In the genomic region with DNA sequence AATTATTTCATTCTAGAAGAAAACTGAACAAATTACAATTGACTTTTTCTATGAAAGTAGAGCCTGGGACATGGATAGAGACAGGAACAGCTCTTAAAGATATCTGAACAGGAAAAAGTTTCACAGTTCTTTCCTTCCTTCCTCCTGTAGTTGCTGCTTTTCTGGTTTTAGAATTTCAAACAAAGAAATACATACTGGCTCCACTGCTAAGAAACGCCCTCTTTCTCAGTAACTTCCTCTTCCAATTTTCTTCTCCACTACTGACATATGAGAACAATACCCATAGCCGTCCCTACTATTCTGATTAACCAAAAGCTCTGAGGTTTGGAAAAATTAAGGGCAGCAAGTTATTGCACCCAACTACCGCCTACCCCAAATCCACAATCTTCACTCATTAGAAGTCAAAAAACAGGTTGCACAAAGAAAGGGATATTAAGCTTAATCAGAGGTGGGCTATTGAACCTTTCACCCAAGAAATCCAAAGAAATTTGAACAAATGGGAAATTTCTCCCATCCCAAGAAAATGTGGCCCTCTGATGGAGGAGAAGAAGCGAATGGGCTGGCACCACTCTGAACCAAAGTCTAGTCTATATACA, we compare ENCODE assay signal across 8 cellular contexts. TPM values are rescaled to one million over a fixed set of nuclear protein-coding genes. Genes with fewer than 3 reads are reported as not detected.
A peak's percentile ranks its signal among the peaks of the same experiment; 100 is the strongest.
DNase-seq lines count a peak whose midpoint lies in the region; ATAC-seq and TF ChIP-seq lines count a peak whose summit lies in the region.

No MANE protein-coding gene starts in this region.

- H3K27ac ChIP-seq in HUES6 (ENCODE audit: low read depth, low read length) (no peak overlapping the region), SU-DHL-6 (ENCODE audit: low read depth, low read length) (peak overlapping the region; percentile 79), gastrocnemius medialis (peak overlapping the region; percentile 97 to 100 (median 100))

- H3F3A ChIP-seq in SU-DHL-6 (ENCODE audit: insufficient read depth) = peaks cover 34% of the 10 kb centered on the region

- H3K4me1 ChIP-seq in HUES6 (ENCODE audit: control insufficient read depth, insufficient read depth, low read length) (peaks cover 22% of the 10 kb centered on the region), gastrocnemius medialis (peaks cover 49 to 59% of the 10 kb centered on the region in 2 donors)

- no peaks in the 10 kb centered on the region for H3K9me3 ChIP-seq in HUES6 (ENCODE audit: control insufficient read depth, insufficient read depth, low read depth, low read length)
- H3K9me3 ChIP-seq in SU-DHL-6 (ENCODE audit: insufficient read depth, low read length) = no peaks in the 10 kb centered on the region
- no peaks in the 10 kb centered on the region for H3K9me3 ChIP-seq in gastrocnemius medialis

- no peak overlapping the region for H3K9ac ChIP-seq in HUES6 (ENCODE audit: low read length)
- H3K9ac ChIP-seq in SU-DHL-6 (ENCODE audit: low read length) = peak overlapping the region; percentile 93

- H3K9me2 ChIP-seq in SU-DHL-6 (replicated peaks; ENCODE audit: insufficient read depth, low read length) = no peaks in the 10 kb centered on the region

- TF ChIP-seq POLR2A in gastrocnemius medialis (IDR thresholded peaks at IDR 0.05) = no peak

- intact Hi-C loops in gastrocnemius medialis (cut with DNase I; ENCODE audit: low total_unique reads) = no loop called here

- peaks cover 63% of the 10 kb centered on the region for H3K79me2 ChIP-seq in SU-DHL-6 (ENCODE audit: insufficient read depth, low read length)

- no peak for ATAC-seq in gastrocnemius medialis

- DNase-seq in fibroblast of pulmonary artery (ENCODE audit: low read depth) (peak; percentile 50), gastrocnemius medialis (no peak), ecto neural progenitor cell (ENCODE audit: low spot score) (no peak), DMS 273 (lab: John Stamatoyannopoulos, UW; ENCODE audit: unreplicated experiment) (no peak), COR-L47 (lab: John Stamatoyannopoulos, UW) (no peak), foreskin melanocyte (no peak)

- no peaks in the 10 kb centered on the region for H3K27me3 ChIP-seq in HUES6 (ENCODE audit: control insufficient read depth, insufficient read depth, low read length)
- H3K27me3 ChIP-seq in SU-DHL-6 (ENCODE audit: low read length) = no peaks in the 10 kb centered on the region
- H3K27me3 ChIP-seq in gastrocnemius medialis = no peaks in the 10 kb centered on the region

- H3K4me2 ChIP-seq in SU-DHL-6 (ENCODE audit: low read depth, low read length, poor library complexity, severe bottlenecking) = peak overlapping the region; percentile 69

- peak overlapping the region; percentile 78 for H3K4me3 ChIP-seq in HUES6 (ENCODE audit: low read depth, low read length)
- peak overlapping the region; percentile 94 for H3K4me3 ChIP-seq in SU-DHL-6 (ENCODE audit: insufficient read depth, low read length, poor library complexity, severe bottlenecking)
- H3K4me3 ChIP-seq in fibroblast of pulmonary artery (replicated peaks; ENCODE audit: low read depth, low read length) = peak overlapping the region; percentile 100
- H3K4me3 ChIP-seq in gastrocnemius medialis = peak overlapping the region; percentile 85 to 100 (median 95)

- no peaks in the 10 kb centered on the region for H3K36me3 ChIP-seq in HUES6 (ENCODE audit: control insufficient read depth, insufficient read depth, low read length)
- no peaks in the 10 kb centered on the region for H3K36me3 ChIP-seq in SU-DHL-6 (ENCODE audit: low read length)
- H3K36me3 ChIP-seq in gastrocnemius medialis = no peaks in the 10 kb centered on the region

- in situ Hi-C loops in gastrocnemius medialis (cut with MboI; ENCODE audit: low sequenced_read_pairs in 4 of 4) = no loop called here

- TF ChIP-seq CTCF in SU-DHL-6 (IDR thresholded peaks at IDR 0.05; ENCODE audit: insufficient read depth, low read length, poor library complexity, severe bottlenecking) (no peak), fibroblast of pulmonary artery (IDR thresholded peaks at IDR 0.05; ENCODE audit: low read length, missing control alignments) (no peak), gastrocnemius medialis (IDR thresholded peaks at IDR 0.05 in 4 of 5, conservative IDR thresholded peaks at IDR 0.05 in 1 of 5) (no peak)

- H4K20me1 ChIP-seq in SU-DHL-6 (ENCODE audit: low read depth, low read length) = no peaks in the 10 kb centered on the region

- H2AFZ ChIP-seq in SU-DHL-6 (ENCODE audit: low read depth, low read length, severe bottlenecking) = no peak overlapping the region

RNA-seq across cellular contexts. Expression of a gene that starts 1.9 kb away (rescaled TPM):
- total RNA-seq in gastrocnemius medialis = 10 to 100 TPM; 10.6 to 16.7 (median 13.3) TPM
